ENCODE assay signal across 8 cellular contexts in genomic region chr13:21176195-21176981, GRCh38. TPM values are rescaled to one million over a fixed set of nuclear protein-coding genes. Genes with fewer than 3 reads are reported as not detected.
DNase-seq lines count a peak whose midpoint lies in the region; ATAC-seq and TF ChIP-seq lines count a peak whose summit lies in the region.

TSS of gene MRPL57 (plus strand) at chr13:21176658. CDS start at chr13:21176917, 259 bp downstream.
TSS of gene SKA3 (minus strand) at chr13:21176552. CDS start at chr13:21176477, 75 bp downstream.

- DNase-seq in DMS 273 (lab: John Stamatoyannopoulos, UW; ENCODE audit: unreplicated experiment) (peak; percentile 96), activated T-cell treated with anti-CD3 and anti-CD28 coated beads for 1 hour (ENCODE audit: low read depth) (peak; percentile 88), epidermal melanocyte (ENCODE audit: insufficient read length, low spot score) (peak; percentile 88)
- DNase-seq in stimulated activated CD8-positive, alpha-beta memory T cell treated with anti-CD3 and anti-CD28 coated beads, Interleukin-4, amount 100 ng/mL, for 1 hour (ENCODE audit: low read depth in 2 of 2, low spot score in 1 of 2): peak; percentile 80 to 89

- no peak for TF ChIP-seq CTCF in OCI-LY1 (IDR thresholded peaks at IDR 0.05; ENCODE audit: low read length)

- H3K4me3 ChIP-seq in HUES64 (ENCODE audit: low read length): peak within 1 kb of the TSS; percentile 71
- peak within 1 kb of the TSS; percentile 94 for H3K4me3 ChIP-seq in OCI-LY1 (ENCODE audit: low read depth, low read length, poor library complexity, severe bottlenecking)
- H3K4me3 ChIP-seq in mononuclear cell (ENCODE audit: low read length): peak within 1 kb of the TSS; percentile 92

- under 1% methylated on average over 95 of the region's 95 CpGs for WGBS in HUES64

- H3K9me2 ChIP-seq in OCI-LY1 (ENCODE audit: low read depth, low read length): no peaks in the 10 kb centered on the region

- H3K27me3 ChIP-seq in HUES64 (ENCODE audit: insufficient read depth, low read length) (no peaks in the 10 kb centered on the region), OCI-LY1 (ENCODE audit: insufficient read depth, low read length) (no peaks in the 10 kb centered on the region), mononuclear cell (ENCODE audit: insufficient read depth, low read length) (no peaks in the 10 kb centered on the region)

- no peaks in the 10 kb centered on the region for H3F3A ChIP-seq in OCI-LY1 (ENCODE audit: insufficient read depth, low read length)

- H3K9ac ChIP-seq in HUES64 (ENCODE audit: low read depth, low read length): peak within 1 kb of the TSS; percentile 95
- peak within 1 kb of the TSS; percentile 97 for H3K9ac ChIP-seq in OCI-LY1 (ENCODE audit: low read length)

- H3K4me1 ChIP-seq in HUES64 (ENCODE audit: insufficient read depth, low read length): peaks cover 5% of the 10 kb centered on the region
- H3K4me1 ChIP-seq in OCI-LY1 (ENCODE audit: insufficient read depth, low read length, severe bottlenecking): peaks cover 32% of the 10 kb centered on the region
- peaks cover 18% of the 10 kb centered on the region for H3K4me1 ChIP-seq in mononuclear cell (ENCODE audit: insufficient read depth, low read length)

- H4K20me1 ChIP-seq in OCI-LY1 (ENCODE audit: insufficient read depth, low read length): no peaks in the 10 kb centered on the region

- H3K36me3 ChIP-seq in HUES64 (ENCODE audit: insufficient read depth, low read length) (peaks cover 19% of the 10 kb centered on the region), OCI-LY1 (ENCODE audit: insufficient read depth, low read length) (peaks cover 31% of the 10 kb centered on the region)

- H2AFZ ChIP-seq in OCI-LY1 (ENCODE audit: low read length): peak within 1 kb of the TSS; percentile 28; the same call in 1 of the 2 replicates

- ATAC-seq in GM21447 (IDR thresholded peaks at IDR 0.05; ENCODE audit: unreplicated experiment): peak; percentile 88

- H3K27ac ChIP-seq in HUES64 (ENCODE audit: low read depth, low read length): peak within 1 kb of the TSS; percentile 96
- peak within 1 kb of the TSS; percentile 72 for H3K27ac ChIP-seq in OCI-LY1 (ENCODE audit: low read depth, low read length, poor library complexity, severe bottlenecking)

- peaks cover 41% of the 10 kb centered on the region for H3K79me2 ChIP-seq in OCI-LY1 (ENCODE audit: insufficient read depth, low read length)

- peak within 1 kb of the TSS; percentile 100 for H3K4me2 ChIP-seq in OCI-LY1 (ENCODE audit: low read length)

- no peaks in the 10 kb centered on the region for H3K9me3 ChIP-seq in HUES64 (ENCODE audit: insufficient read depth, low read depth, low read length)
- H3K9me3 ChIP-seq in OCI-LY1 (ENCODE audit: low read length): no peaks in the 10 kb centered on the region
- no peaks in the 10 kb centered on the region for H3K9me3 ChIP-seq in mononuclear cell (ENCODE audit: low read depth, low read length)

RNA-seq across cellular contexts. Expression of gene MRPL57, which starts in this region (rescaled TPM):
- polyA plus RNA-seq in HUES64 (2013, experiment 1 of 2): 28.4 TPM
- polyA plus RNA-seq in HUES64 (2013, experiment 2 of 2): 25.7 TPM
- 9.8 TPM for total RNA-seq in mononuclear cell

RNA-seq across cellular contexts. Expression of gene SKA3, which starts in this region (rescaled TPM):
- 44.3 TPM for polyA plus RNA-seq in HUES64 (2013, experiment 1 of 2)
- polyA plus RNA-seq in HUES64 (2013, experiment 2 of 2): 47.7 TPM
- 19.7 TPM for total RNA-seq in mononuclear cell

Comparison
In these comparisons a context has a peak if more than half of its experiments do, and no peak if none do; other contexts are left out.
1. Peak in every context shown above with its lines: DNase-seq, ATAC-seq, H3K4me3 ChIP-seq and H3K27ac ChIP-seq.